21 cellular contexts compared by ENCODE assay signal in the genomic region with DNA sequence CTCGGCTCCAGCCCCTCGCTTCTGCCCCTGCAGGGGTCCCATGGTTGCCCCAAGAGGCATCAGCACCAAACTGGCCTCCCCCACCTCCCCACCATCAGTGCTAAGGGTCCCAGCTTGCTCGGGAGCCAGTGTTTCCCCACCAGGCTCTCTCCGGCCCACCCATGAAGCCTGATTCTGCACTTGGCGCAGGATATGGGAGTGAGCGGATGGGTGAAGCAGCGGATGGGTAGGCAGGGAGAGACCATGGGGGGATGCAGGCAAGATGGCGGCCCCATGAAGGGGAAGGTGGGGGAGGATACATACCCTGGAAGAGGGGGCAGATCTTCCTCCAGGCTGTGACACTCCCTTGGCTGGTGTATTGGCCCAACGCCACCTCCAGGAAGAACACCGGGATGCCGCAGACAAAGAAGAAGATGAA. TPM values are rescaled to one million over a fixed set of nuclear protein-coding genes. Genes with fewer than 3 reads are reported as not detected.
DNase-seq lines count a peak whose midpoint lies in the region; ATAC-seq and TF ChIP-seq lines count a peak whose summit lies in the region.
"Had no signal": no experiment of that assay in that cellular context is flagged by ENCODE, and none has a peak within 500 bp of the region (broad histone marks: within the 10 kb centered on the region; RNA-seq: fewer than 3 reads in every experiment).

No MANE protein-coding gene starts in this region.

- no peak overlapping the region for H3K27ac Mint-ChIP-seq in glutamatergic neuron (ENCODE audit: unreplicated experiment)
- H3K27ac Mint-ChIP-seq: activated naive CD4-positive, alpha-beta T cell treated with anti-CD3 and anti-CD28 coated beads, Interleukin-2, amount 50 U/mL, for 72 hours; T-helper 1 cell treated with Interleukin-12 subunit alpha and Interleukin-12 subunit beta and Interleukin-4 antibody, amounts not matched to agents 30 μg/mL and 1 μg/mL, for 36 hours had no signal

- H3K4me3 ChIP-seq in SK-N-SH (ENCODE audit: low read depth in 2 of 2, low read length in 1 of 2) (no peak overlapping the region), neuron (ENCODE audit: low read length) (peak overlapping the region; percentile 35), thoracic aorta (peak overlapping the region; percentile 71), transverse colon (peak overlapping the region in 1 of 4 donors; percentile 43)

- TF ChIP-seq EP300 in SK-N-SH (IDR thresholded peaks at IDR 0.05; ENCODE audit: borderline replicate concordance in 1 of 2, low read depth in 1 of 2, low read length in 1 of 2) = no peak
- TF ChIP-seq EP300 in transverse colon (IDR thresholded peaks at IDR 0.05; ENCODE audit: low read depth) = no peak

- H3K4me2 ChIP-seq in SK-N-SH = peak overlapping the region; percentile 78; the same call in 1 of the 2 replicates

- no peaks in the 10 kb centered on the region for H3K9me3 ChIP-seq in SK-N-SH
- peaks cover 4% of the 10 kb centered on the region for H3K9me3 ChIP-seq in neuron (ENCODE audit: low read length)
- H3K9me3 ChIP-seq in thoracic aorta = no peaks in the 10 kb centered on the region
- H3K9me3 ChIP-seq in transverse colon = no peaks in the 10 kb centered on the region

- H3K9me3 Mint-ChIP-seq in glutamatergic neuron (ENCODE audit: unreplicated experiment) = peaks cover 6% of the 10 kb centered on the region
- H3K9me3 Mint-ChIP-seq: activated naive CD4-positive, alpha-beta T cell treated with anti-CD3 and anti-CD28 coated beads, Interleukin-2, amount 50 U/mL, for 72 hours; T-helper 1 cell treated with Interleukin-12 subunit alpha and Interleukin-12 subunit beta and Interleukin-4 antibody, amounts not matched to agents 30 μg/mL and 1 μg/mL, for 36 hours had no signal

- no peak for TF ChIP-seq POLR2A in transverse colon (IDR thresholded peaks at IDR 0.05)

- H3K36me3 ChIP-seq in SK-N-SH (replicated peaks in 1 of 2; ENCODE audit: control insufficient read depth in 1 of 2, insufficient read depth in 2 of 2, low read length in 1 of 2) = no peaks in the 10 kb centered on the region
- no peaks in the 10 kb centered on the region for H3K36me3 ChIP-seq in neuron (ENCODE audit: insufficient read depth, low read length)
- no peaks in the 10 kb centered on the region for H3K36me3 ChIP-seq in thoracic aorta
- H3K36me3 ChIP-seq in transverse colon = no peaks in the 10 kb centered on the region

- in situ Hi-C loops in transverse colon (cut with MboI; ENCODE audit: low pct_ligation_motif_present in 1 of 4, low pct_unique_long_range_greater_than_20kb in 1 of 4, low sequenced_read_pairs in 3 of 4) = no loop called here

- TF ChIP-seq CTCF in SK-N-SH (IDR thresholded peaks at IDR 0.05) = no peak
- no peak for TF ChIP-seq CTCF in glutamatergic neuron (IDR thresholded peaks at IDR 0.05; ENCODE audit: partially characterized antibody, unreplicated experiment)
- no peak for TF ChIP-seq CTCF in thoracic aorta (IDR thresholded peaks at IDR 0.05)
- TF ChIP-seq CTCF in transverse colon (IDR thresholded peaks at IDR 0.05) = no peak

- H3K4me3 Mint-ChIP-seq in glutamatergic neuron (ENCODE audit: unreplicated experiment) = peak overlapping the region; percentile 75
- H3K4me3 Mint-ChIP-seq: central memory CD8-positive, alpha-beta T cell; T-helper 1 cell treated with Interleukin-12 subunit alpha and Interleukin-12 subunit beta and Interleukin-4 antibody, amounts not matched to agents 30 μg/mL and 1 μg/mL, for 36 hours had no signal

- no peaks in the 10 kb centered on the region for H3K79me2 ChIP-seq in SK-N-SH (ENCODE audit: insufficient read depth)

- no peak for ATAC-seq in SK-N-SH treated with all-trans-retinoic acid at 6 μM for 48 hours
- no peak for ATAC-seq in thoracic aorta (ENCODE audit: insufficient number of reproducible peaks, low FRiP score, low read depth)
- ATAC-seq in HG03342 (IDR thresholded peaks at IDR 0.05; ENCODE audit: unreplicated experiment) = no peak
- ATAC-seq: Panc1 had no signal

- intact Hi-C loops in transverse colon (cut with DNase I; ENCODE audit: low total_unique reads) = no loop called here

- H3K27me3 ChIP-seq in SK-N-SH (ENCODE audit: insufficient read depth) = peaks cover 28% of the 10 kb centered on the region; the same call in 1 of the 2 replicates
- H3K27me3 ChIP-seq in neuron (ENCODE audit: insufficient read depth, low read length) = peaks cover 43% of the 10 kb centered on the region
- no peaks in the 10 kb centered on the region for H3K27me3 ChIP-seq in thoracic aorta (replicated peaks; ENCODE audit: insufficient read depth)
- peaks cover 45% of the 10 kb centered on the region for H3K27me3 ChIP-seq in transverse colon

- peaks cover 6% of the 10 kb centered on the region for H3K4me1 Mint-ChIP-seq in glutamatergic neuron (ENCODE audit: low read depth, unreplicated experiment)
- H3K4me1 Mint-ChIP-seq: central memory CD8-positive, alpha-beta T cell had no signal

- H3K27me3 Mint-ChIP-seq in glutamatergic neuron (ENCODE audit: unreplicated experiment) = peaks cover 13% of the 10 kb centered on the region

- no peaks in the 10 kb centered on the region for H4K20me1 ChIP-seq in SK-N-SH (ENCODE audit: insufficient read depth)

- CTCF ChIA-PET in SK-N-SH (lab: Yijun Ruan, JAX) = interaction anchor here (1.1 to 6.9 kb wide), 7 partner anchors 9 to 83 kb away, joined by 3 to 43 read pairs (median 5); no protein-coding TSS in a partner anchor

- H3K27ac ChIP-seq in SK-N-SH (ENCODE audit: low read depth in 2 of 2, low read length in 1 of 2) (no peak overlapping the region), thoracic aorta (no peak overlapping the region), transverse colon (no peak overlapping the region)
- H3K27ac ChIP-seq: 22Rv1, HL-60 had no signal

- H3K9ac ChIP-seq in SK-N-SH = no peak overlapping the region

- H3K9me2 ChIP-seq in SK-N-SH = no peaks in the 10 kb centered on the region

- POLR2A ChIA-PET in SK-N-SH (lab: Yijun Ruan, JAX) = no interaction called here

- H3K4me1 ChIP-seq in SK-N-SH (ENCODE audit: control insufficient read depth in 1 of 2, insufficient read depth in 2 of 2, low read depth in 1 of 2, low read length in 1 of 2) (peaks cover 0 to 11% of the 10 kb centered on the region in 2 experiments; a peak in 2 of 4 replicates), neuron (ENCODE audit: insufficient read depth, low read length) (peaks cover 9% of the 10 kb centered on the region), thoracic aorta (ENCODE audit: control insufficient read depth in 1 of 2, low read depth in 2 of 2) (peaks cover 4 to 12% of the 10 kb centered on the region in 2 donors), transverse colon (peaks cover 0 to 10% (median 3%) of the 10 kb centered on the region in 4 donors)

- H2AFZ ChIP-seq in SK-N-SH (ENCODE audit: low read depth) = no peak overlapping the region
- no peak overlapping the region for H2AFZ ChIP-seq in neuron (ENCODE audit: low read depth, low read length)

- H3F3A ChIP-seq in SK-N-SH (replicated peaks; ENCODE audit: insufficient read depth) = peaks cover 5% of the 10 kb centered on the region

- no peak for TF ChIP-seq RAD21 in SK-N-SH (IDR thresholded peaks at IDR 0.05; ENCODE audit: low read length)

- 85% methylated on average over 9 of the region's 11 CpGs for WGBS in SK-N-SH (ENCODE audit: low lambda C conversion rate)
- 79 to 86% methylated on average over 6 to 10 of the region's 11 CpGs for WGBS in transverse colon (ENCODE audit: low coverage in 1 of 2), 2 donors

- peaks cover 9% of the 10 kb centered on the region for H3K36me3 Mint-ChIP-seq in glutamatergic neuron (ENCODE audit: unreplicated experiment)
- H3K36me3 Mint-ChIP-seq: activated naive CD4-positive, alpha-beta T cell treated with anti-CD3 and anti-CD28 coated beads, Interleukin-2, amount 50 U/mL, for 72 hours had no signal

- no peak for DNase-seq in SK-N-SH
- no peak for DNase-seq in glutamatergic neuron
- no peak for DNase-seq in thoracic aorta (ENCODE audit: low spot score)
- DNase-seq in transverse colon = no peak
- DNase-seq in NCI-H1417 (lab: John Stamatoyannopoulos, UW) = no peak
- DNase-seq: activated T-cell treated with anti-CD3 and anti-CD28 coated beads for 4 hours; NCI-H187; occipital lobe; stimulated activated CD4-positive, alpha-beta T cell treated with anti-CD3 and anti-CD28 coated beads, Interleukin-15, amount 100 ng/mL, for 24 hours had no signal

TF ChIP-seq in SK-N-SH treated with all-trans-retinoic acid at 6 μM for 48 hours, 23 proteins besides CTCF, POLR2A, EP300 and RAD21 (continues in another document):
- TF ChIP-seq RARB (CRISPR knock-in tag; IDR thresholded peaks at IDR 0.05) (no peak), SNAI2 (CRISPR knock-in tag; IDR thresholded peaks at IDR 0.05) (no peak), GLIS3 (CRISPR knock-in tag; IDR thresholded peaks at IDR 0.05) (no peak), ZNF565 (CRISPR knock-in tag; conservative IDR thresholded peaks at IDR 0.05; ENCODE audit: low read depth) (no peak), TOX (CRISPR knock-in tag; IDR thresholded peaks at IDR 0.05; ENCODE audit: borderline replicate concordance) (no peak)

RNA-seq across cellular contexts. Expression of gene SLC6A12, which starts 9.7 kb away (rescaled TPM):
- 0.02 and 0.06 TPM in 2 replicates for polyA plus RNA-seq in SK-N-SH (2012; rRNA removed)
- 0.08 and 0.14 TPM in 2 replicates for polyA plus RNA-seq in SK-N-SH (2012; cell fraction: cytosol; rRNA removed)
- polyA plus RNA-seq in SK-N-SH (2012; cell fraction: nucleus; rRNA removed) = 0.21 and 0.42 TPM in 2 replicates
- total RNA-seq in glutamatergic neuron (ENCODE audit: unreplicated experiment) (0.64 TPM), thoracic aorta (1 to 10 TPM; 1.2 to 1.8 TPM), transverse colon (10 to 100 TPM in 1 of 4 donors, 1 to 10 TPM in 3; 1.2 to 13.5 (median 3.0) TPM)
- total RNA-seq: activated naive CD4-positive, alpha-beta T cell treated with anti-CD3 and anti-CD28 coated beads, Interleukin-2, amount 50 U/mL, for 72 hours; epithelial cell of proximal tubule; LHCN-M2 had no signal

RNA-seq across cellular contexts. Expression of gene SLC6A13, which starts 58.4 kb away (rescaled TPM):
- 0.05 and 0.11 TPM in 2 replicates for polyA plus RNA-seq in SK-N-SH (2012; rRNA removed)
- polyA plus RNA-seq in SK-N-SH (2012; cell fraction: cytosol; rRNA removed) = 0.04 and 0.06 TPM in 2 replicates
- polyA plus RNA-seq in SK-N-SH (2012; cell fraction: nucleus; rRNA removed) = 0.77 and 1.5 TPM in 2 replicates
- total RNA-seq in glutamatergic neuron (ENCODE audit: unreplicated experiment) (0.91 TPM), thoracic aorta (under 1 TPM in 1 of 2 donors, not detected in 1; 0.54 TPM), transverse colon (not detected)
- total RNA-seq: activated naive CD4-positive, alpha-beta T cell treated with anti-CD3 and anti-CD28 coated beads, Interleukin-2, amount 50 U/mL, for 72 hours; Daoy; epithelial cell of proximal tubule had no signal

Comparison
In these comparisons a context has a peak if more than half of its experiments do, and no peak if none do; other contexts are left out.
1. H3K4me3 ChIP-seq: peak in neuron (single experiment) and thoracic aorta (single experiment); none in SK-N-SH (0 of 2).